In the genomic region with DNA sequence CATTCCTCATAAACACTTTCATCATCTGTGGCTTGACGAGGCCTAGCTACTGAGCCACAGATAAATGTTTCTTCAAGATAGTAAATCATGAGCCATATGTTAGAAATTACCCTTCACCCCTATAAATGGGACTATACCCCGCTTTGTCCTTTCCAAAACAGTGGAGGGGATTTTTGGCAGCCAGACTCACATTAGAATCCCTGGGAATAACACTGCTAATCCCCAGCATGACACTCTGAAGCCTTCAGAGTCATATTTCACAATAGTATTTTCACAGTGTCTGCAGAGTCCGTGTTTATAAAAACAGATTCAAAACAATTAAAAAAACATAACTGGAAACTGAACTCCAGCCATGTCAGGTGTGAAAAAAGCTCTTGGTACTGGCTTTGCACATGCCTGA, we compare ENCODE assay signal across 18 cellular contexts.
DNase-seq lines count a peak whose midpoint lies in the region; ATAC-seq and TF ChIP-seq lines count a peak whose summit lies in the region.
"Had no signal": no experiment of that assay in that cellular context is flagged by ENCODE, and none has a peak within 500 bp of the region (broad histone marks: within the 10 kb centered on the region; RNA-seq: fewer than 3 reads in every experiment).

No MANE protein-coding gene starts in this region.

- H3K36me3 ChIP-seq in right atrium auricular region (no peaks in the 10 kb centered on the region), left lung (no peaks in the 10 kb centered on the region), mesendoderm (ENCODE audit: control insufficient read depth, insufficient read depth, low read length) (no peaks in the 10 kb centered on the region)
- H3K36me3 ChIP-seq: BLaER1 had no signal

- no peak overlapping the region for H3K4ac ChIP-seq in mesendoderm (ENCODE audit: low read depth, low read length)

- H3K27me3 ChIP-seq in right atrium auricular region (no peaks in the 10 kb centered on the region), left lung (no peaks in the 10 kb centered on the region), mesendoderm (ENCODE audit: insufficient read depth, low read length, poor library complexity) (no peaks in the 10 kb centered on the region)
- H3K27me3 ChIP-seq: BLaER1 had no signal

- no peak overlapping the region for H3K23ac ChIP-seq in mesendoderm (ENCODE audit: low read length)

- H3K4me3 ChIP-seq in right atrium auricular region (no peak overlapping the region), left lung (no peak overlapping the region), mesendoderm (ENCODE audit: low read length) (no peak overlapping the region)
- H3K4me3 ChIP-seq: BLaER1 had no signal

- no peak overlapping the region for H3K9ac ChIP-seq in mesendoderm (ENCODE audit: low read length)
- H3K9ac ChIP-seq: BLaER1 had no signal

- ATAC-seq in Right ventricle myocardium superior (ENCODE audit: poor library complexity) (peak; percentile 87), left cardiac atrium (peak; percentile 35 to 49), left lung (peak; percentile 24)
- ATAC-seq: Panc1, SK-N-SH treated with all-trans-retinoic acid at 6 μM for 48 hours had no signal

- DNase-seq in Right ventricle myocardium superior (no peak), right atrium auricular region (ENCODE audit: low spot score) (no peak), left cardiac atrium (no peak), left lung (no peak), mesendoderm (no peak), NCI-H2029 (lab: John Stamatoyannopoulos, UW) (no peak), NCI-H524 treated with DMSO at 0.1 percent for 48 hours (lab: John Stamatoyannopoulos, UW) (no peak), RKO (ENCODE audit: low spot score) (no peak)
- DNase-seq: CD4-positive, CD25-positive, alpha-beta regulatory T cell; DMS153; Karpas-422; NCI-H1092 treated with DMSO at 0.1 percent for 48 hours; NCI-H1436; NCI-H187; NCI-H526 had no signal

- no peak overlapping the region for H2AK5ac ChIP-seq in mesendoderm (ENCODE audit: low read length)

- H3K27ac ChIP-seq in right atrium auricular region (peak overlapping the region in 1 of 2 donors; percentile 4), left lung (no peak overlapping the region), mesendoderm (ENCODE audit: low read depth, low read length) (no peak overlapping the region)
- H3K27ac ChIP-seq: BLaER1 had no signal

- no peak overlapping the region for H4K8ac ChIP-seq in mesendoderm (ENCODE audit: low read depth, low read length)

- no peak overlapping the region for H3K56ac ChIP-seq in mesendoderm (ENCODE audit: low read length)

- no peaks in the 10 kb centered on the region for H3K79me1 ChIP-seq in mesendoderm (ENCODE audit: low read length)

- no peak overlapping the region for H2BK5ac ChIP-seq in mesendoderm (ENCODE audit: low read length)

- no peak overlapping the region for H2BK120ac ChIP-seq in mesendoderm (ENCODE audit: low read depth, low read length)

- no peak for TF ChIP-seq CTCF in right atrium auricular region (IDR thresholded peaks at IDR 0.05)
- TF ChIP-seq CTCF in left lung (IDR thresholded peaks at IDR 0.05): no peak

- WGBS in mesendoderm (ENCODE audit: extremely low coverage, insufficient coverage, low lambda C conversion rate): no CpG with 5 or more reads among the region's 3 CpGs

- no peaks in the 10 kb centered on the region for H3K79me2 ChIP-seq in mesendoderm (ENCODE audit: control insufficient read depth, insufficient read depth, low read length)

- no peak overlapping the region for H2BK15ac ChIP-seq in mesendoderm (replicated peaks; ENCODE audit: low read depth)

- H3K9me3 ChIP-seq in right atrium auricular region (no peaks in the 10 kb centered on the region), left lung (no peaks in the 10 kb centered on the region)
- H3K9me3 ChIP-seq: BLaER1 had no signal

- H3K4me2 ChIP-seq in mesendoderm (ENCODE audit: low read length): no peak overlapping the region
- H3K4me2 ChIP-seq: BLaER1 had no signal

- no peak overlapping the region for H4K5ac ChIP-seq in mesendoderm (ENCODE audit: low read length)

- H3K4me1 ChIP-seq in right atrium auricular region (no peaks in the 10 kb centered on the region), left lung (peaks cover 0 to 3% of the 10 kb centered on the region in 2 donors), mesendoderm (ENCODE audit: control insufficient read depth, low read depth, low read length) (peaks cover 2% of the 10 kb centered on the region)
- H3K4me1 ChIP-seq: BLaER1 had no signal

- no peak overlapping the region for H3K18ac ChIP-seq in mesendoderm (ENCODE audit: low read length)

- intact Hi-C loops in Right ventricle myocardium superior (cut with DNase I): no loop called here
- intact Hi-C loops in left cardiac atrium (cut with DNase I): no loop called here
- intact Hi-C loops in left lung (cut with DNase I): no loop called here

Comparison
In these comparisons a context has a peak if more than half of its experiments do, and no peak if none do; other contexts are left out.
1. ATAC-seq: peak in every context shown above with its lines; median percentile 87 in Right ventricle myocardium superior; 42 in left cardiac atrium; 24 in left lung.